Comparison of ENCODE assay signal across 14 cellular contexts in genomic region chr2:99819766-99820165, GRCh38.
DNase-seq lines count a peak whose midpoint lies in the region; ATAC-seq and TF ChIP-seq lines count a peak whose summit lies in the region.
"Had no signal": no experiment of that assay in that cellular context is flagged by ENCODE, and none has a peak within 500 bp of the region (broad histone marks: within the 10 kb centered on the region; RNA-seq: fewer than 3 reads in every experiment).

No MANE protein-coding gene starts in this region.

- H3K27me3 Mint-ChIP-seq in T-helper 17 cell, result peaks cover 5% of the 10 kb centered on the region
- H3K27me3 Mint-ChIP-seq: activated T-helper 17 cell treated with anti-CD3 and anti-CD28 coated beads, Interleukin-2, amount 50 U/mL, for 72 hours; stimulated activated naive CD8-positive, alpha-beta T cell treated with anti-CD3 and anti-CD28 coated beads, Interleukin-15, Interleukin-2, amounts not matched to agents 100 ng/mL and 50 ng/mL, for 24 hours had no signal

- no peak overlapping the region for H3K27ac Mint-ChIP-seq in T-helper 17 cell
- H3K27ac Mint-ChIP-seq: activated T-helper 17 cell treated with anti-CD3 and anti-CD28 coated beads, Interleukin-2, amount 50 U/mL, for 72 hours; stimulated activated naive CD8-positive, alpha-beta T cell treated with anti-CD3 and anti-CD28 coated beads, Interleukin-15, Interleukin-2, amounts not matched to agents 100 ng/mL and 50 ng/mL, for 24 hours had no signal

- H3K4me1 ChIP-seq in Panc1 (ENCODE audit: control insufficient read depth, insufficient read depth, low read length), result no peaks in the 10 kb centered on the region

- CTCF ChIA-PET in Panc1 (lab: Charles Lee), result interaction anchor here (0.7 kb wide), 1 partner anchor 92 kb away, joined by 3 read pairs; no protein-coding TSS in a partner anchor

- no peaks in the 10 kb centered on the region for H3K27me3 ChIP-seq in Panc1 (ENCODE audit: control insufficient read depth, insufficient read depth, low read length)

- H3K4me3 ChIP-seq in Panc1 (ENCODE audit: low read depth in 2 of 2, low read length in 2 of 2) (no peak overlapping the region), fibroblast of pulmonary artery (replicated peaks; ENCODE audit: low read depth, low read length) (no peak overlapping the region)

- BruUV-seq in Panc1 (replicated peaks; lab: Mats Ljungman, UMichigan), result no TSS peak

- POLR2A ChIA-PET in Panc1 (lab: Charles Lee), result no interaction called here

- no peak overlapping the region for H3K27ac ChIP-seq in Panc1 (ENCODE audit: low read length)

- TF ChIP-seq CTCF in Panc1 (IDR thresholded peaks at IDR 0.05) (peak; percentile 18; the same call in 1 of the 2 replicates), fibroblast of pulmonary artery (IDR thresholded peaks at IDR 0.05; ENCODE audit: low read length, missing control alignments) (peak; percentile 3)

- in situ Hi-C loops in Panc1 (cut with HindIII; ENCODE audit: low pct_unique_long_range_greater_than_20kb, low sequenced_read_pairs), result no loop called here

- H3K9me3 ChIP-seq in Panc1 (ENCODE audit: control insufficient read depth, insufficient read depth, low read depth, low read length), result no peaks in the 10 kb centered on the region
- no peaks in the 10 kb centered on the region for H3K9me3 ChIP-seq in T-helper 17 cell (ENCODE audit: control insufficient read depth, low read length, poor library complexity, severe bottlenecking)

- no peaks in the 10 kb centered on the region for H3K36me3 Mint-ChIP-seq in T-helper 17 cell (ENCODE audit: low read depth)

- intact Hi-C loops in Panc1 (cut with micrococcal nuclease; ENCODE audit: unreplicated experiment), result loop anchor here (2.0 kb wide), 1 partner anchor 423 kb away; no protein-coding TSS in a partner anchor

- DNase-seq in NCI-H1417 (lab: John Stamatoyannopoulos, UW), result peak in 2 of 3 experiments; percentile 22 to 85
- DNase-seq in NCI-H1417 treated with DMSO at 0.1 percent for 48 hours (lab: John Stamatoyannopoulos, UW), result no peak
- no peak for DNase-seq in Panc1 (ENCODE audit: low read depth, low spot score)
- DNase-seq in fibroblast of pulmonary artery (ENCODE audit: low read depth), result peak; percentile 12
- peak; percentile 68 for DNase-seq in retina
- no peak for DNase-seq in activated T-cell treated with anti-CD3 and anti-CD28 coated beads, Interleukin-2, amount 50 U/mL, for 48 hours
- DNase-seq in T-helper 17 cell, result no peak
- DNase-seq: activated CD4-positive, alpha-beta T cell treated with anti-CD3 and anti-CD28 coated beads for 1 hour; NCI-H2171; occipital lobe; SIG-M5 had no signal

- H3K4me1 Mint-ChIP-seq in T-helper 17 cell, result no peaks in the 10 kb centered on the region
- H3K4me1 Mint-ChIP-seq: activated T-helper 17 cell treated with anti-CD3 and anti-CD28 coated beads, Interleukin-2, amount 50 U/mL, for 72 hours had no signal

- H3K36me3 ChIP-seq in Panc1 (ENCODE audit: control insufficient read depth, insufficient read depth, low read length), result no peaks in the 10 kb centered on the region

- ATAC-seq in Panc1 (peak; percentile 70), GM21786 (IDR thresholded peaks at IDR 0.05; ENCODE audit: unreplicated experiment) (no peak), T-helper 17 cell (no peak)
- ATAC-seq: activated T-helper 17 cell treated with anti-CD3 and anti-CD28 coated beads, Interleukin-2, amount 50 U/mL, for 72 hours had no signal

- H3K4me3 Mint-ChIP-seq in T-helper 17 cell, result no peak overlapping the region
- H3K4me3 Mint-ChIP-seq: activated T-helper 17 cell treated with anti-CD3 and anti-CD28 coated beads, Interleukin-2, amount 50 U/mL, for 72 hours; stimulated activated naive CD8-positive, alpha-beta T cell treated with anti-CD3 and anti-CD28 coated beads, Interleukin-15, Interleukin-2, amounts not matched to agents 100 ng/mL and 50 ng/mL, for 24 hours had no signal

Comparison
In these comparisons a context has a peak if more than half of its experiments do, and no peak if none do; other contexts are left out.
1. DNase-seq: peak in NCI-H1417 (2 of 3), fibroblast of pulmonary artery (single experiment) and retina (single experiment); none in NCI-H1417 treated with DMSO at 0.1 percent for 48 hours (single experiment), Panc1 (single experiment), activated T-cell treated with anti-CD3 and anti-CD28 coated beads, Interleukin-2, amount 50 U/mL, for 48 hours (0 of 2) and T-helper 17 cell (0 of 3).